ENCODE assay signal across 1 cellular context in the genomic region with DNA sequence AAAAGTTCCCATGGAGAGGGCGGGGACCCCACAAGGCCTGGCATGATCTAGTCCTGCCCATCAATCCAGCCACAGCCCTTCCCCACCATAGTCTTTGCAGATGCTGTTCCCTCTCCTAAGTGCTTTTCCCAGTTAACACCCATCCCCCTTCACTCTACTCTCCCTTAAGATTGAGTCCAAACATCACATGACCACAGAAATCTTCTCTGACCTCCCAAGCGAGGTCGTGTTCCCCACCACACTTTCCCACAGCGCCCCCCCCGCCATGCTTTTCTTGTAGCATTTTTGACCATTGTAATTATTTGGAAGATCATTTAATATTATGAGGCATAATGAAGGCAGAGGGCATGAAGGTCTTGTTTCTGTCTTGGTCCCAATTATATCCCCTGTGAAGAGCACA.
TF ChIP-seq lines count a peak whose summit lies in the region.

No MANE protein-coding gene starts in this region.

TF ChIP-seq in H1, 55 proteins besides CTCF, POLR2A, EP300 and RAD21:
- TF ChIP-seq CBX8 (IDR thresholded peaks at IDR 0.05; ENCODE audit: borderline replicate concordance, low read depth, low read length) (no peak), SRF (IDR thresholded peaks at IDR 0.05; ENCODE audit: low read depth, low read length) (no peak), GTF2F1 (IDR thresholded peaks at IDR 0.05; ENCODE audit: borderline replicate concordance, low read depth, low read length) (no peak), ASH2L (IDR thresholded peaks at IDR 0.05; ENCODE audit: low read length) (no peak), POU5F1 (IDR thresholded peaks at IDR 0.05; ENCODE audit: low read depth, low read length) (no peak), CHD2 (IDR thresholded peaks at IDR 0.05; ENCODE audit: low read length) (no peak), TEAD4 (IDR thresholded peaks at IDR 0.05; ENCODE audit: low read depth, low read length) (no peak)
- TF ChIP-seq, protein P1, sequence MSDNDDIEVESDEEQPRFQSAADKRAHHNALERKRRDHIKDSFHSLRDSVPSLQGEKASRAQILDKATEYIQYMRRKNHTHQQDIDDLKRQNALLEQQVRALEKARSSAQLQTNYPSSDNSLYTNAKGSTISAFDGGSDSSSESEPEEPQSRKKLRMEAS (IDR thresholded peaks at IDR 0.05), result no peak
- TF ChIP-seq, protein P2, sequence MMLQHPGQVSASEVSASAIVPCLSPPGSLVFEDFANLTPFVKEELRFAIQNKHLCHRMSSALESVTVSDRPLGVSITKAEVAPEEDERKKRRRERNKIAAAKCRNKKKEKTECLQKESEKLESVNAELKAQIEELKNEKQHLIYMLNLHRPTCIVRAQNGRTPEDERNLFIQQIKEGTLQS (IDR thresholded peaks at IDR 0.05; ENCODE audit: insufficient read depth, low read depth, low read length), result no peak
